8 cellular contexts compared by ENCODE assay signal in genomic region chr5:72248352-72249032, GRCh38.
A peak's percentile ranks its signal among the peaks of the same experiment; 100 is the strongest.
DNase-seq lines count a peak whose midpoint lies in the region; ATAC-seq and TF ChIP-seq lines count a peak whose summit lies in the region.

No MANE protein-coding gene starts in this region.

- no CpG with 5 or more reads among the region's 3 CpGs for WGBS in mesendoderm (ENCODE audit: extremely low coverage, insufficient coverage, low lambda C conversion rate)

- H3K4me1 ChIP-seq in ACC112 (ENCODE audit: control insufficient read depth, insufficient read depth, low read length, unreplicated experiment), result peaks cover 90% of the 10 kb centered on the region
- peaks cover 4% of the 10 kb centered on the region for H3K4me1 ChIP-seq in mesendoderm (ENCODE audit: control insufficient read depth, low read depth, low read length)

- no peak overlapping the region for H2BK15ac ChIP-seq in mesendoderm (replicated peaks; ENCODE audit: low read depth)

- H3K18ac ChIP-seq in mesendoderm (ENCODE audit: low read length), result no peak overlapping the region

- H4K8ac ChIP-seq in mesendoderm (ENCODE audit: low read depth, low read length), result no peak overlapping the region

- H2BK120ac ChIP-seq in mesendoderm (ENCODE audit: low read depth, low read length), result no peak overlapping the region

- H3K4me2 ChIP-seq in mesendoderm (ENCODE audit: low read length), result no peak overlapping the region

- no peak overlapping the region for H3K9ac ChIP-seq in mesendoderm (ENCODE audit: low read length)

- no peaks in the 10 kb centered on the region for H3K79me1 ChIP-seq in mesendoderm (ENCODE audit: low read length)

- peak overlapping the region; percentile 96 for H3K27ac ChIP-seq in ACC112 (ENCODE audit: low read depth, low read length)
- H3K27ac ChIP-seq in mesendoderm (ENCODE audit: low read depth, low read length), result no peak overlapping the region

- no peak for TF ChIP-seq CTCF in choroid plexus epithelial cell (conservative IDR thresholded peaks at IDR 0.05; ENCODE audit: low read depth, low read length)

- no peak overlapping the region for H3K23ac ChIP-seq in mesendoderm (ENCODE audit: low read length)

- no peaks in the 10 kb centered on the region for H3K27me3 ChIP-seq in ACC112 (ENCODE audit: insufficient read depth, low read length)
- no peaks in the 10 kb centered on the region for H3K27me3 ChIP-seq in mesendoderm (ENCODE audit: insufficient read depth, low read length, poor library complexity)

- no peak overlapping the region for H3K56ac ChIP-seq in mesendoderm (ENCODE audit: low read length)

- H3K36me3 ChIP-seq in ACC112 (ENCODE audit: insufficient read depth, low read length) (no peaks in the 10 kb centered on the region), mesendoderm (ENCODE audit: control insufficient read depth, insufficient read depth, low read length) (no peaks in the 10 kb centered on the region)

- no peak overlapping the region for H4K5ac ChIP-seq in mesendoderm (ENCODE audit: low read length)

- H2AFZ ChIP-seq in ACC112 (ENCODE audit: low read length, unreplicated experiment), result no peak overlapping the region

- no peak for ATAC-seq in HG02884 (IDR thresholded peaks at IDR 0.05; ENCODE audit: unreplicated experiment)

- no peak overlapping the region for H2AK5ac ChIP-seq in mesendoderm (ENCODE audit: low read length)

- H3K4ac ChIP-seq in mesendoderm (ENCODE audit: low read depth, low read length), result no peak overlapping the region

- H3K79me2 ChIP-seq in ACC112 (ENCODE audit: control insufficient read depth, insufficient read depth, low read length, unreplicated experiment) (peaks cover 36% of the 10 kb centered on the region), mesendoderm (ENCODE audit: control insufficient read depth, insufficient read depth, low read length) (no peaks in the 10 kb centered on the region)

- peak; percentile 89 for DNase-seq in LHCN-M2 (ENCODE audit: low read depth)
- peak; percentile 80 for DNase-seq in choroid plexus epithelial cell (ENCODE audit: low read depth)
- peak; percentile 61 for DNase-seq in mesendoderm
- no peak for DNase-seq in SHP77 (lab: John Stamatoyannopoulos, UW)
- no peak for DNase-seq in NK-92 treated with Interleukin-12 subunit alpha and Interleukin-12 subunit beta, amount 100 ng/mL, for 24 hours (lab: John Stamatoyannopoulos, UW)
- DNase-seq in NCI-H1436 (lab: John Stamatoyannopoulos, UW), result no peak

- H3K4me3 ChIP-seq in ACC112 (ENCODE audit: low read depth, low read length) (peak overlapping the region; percentile 53; the same call in 1 of the 2 replicates), choroid plexus epithelial cell (ENCODE audit: low read depth, low read length) (no peak overlapping the region), mesendoderm (ENCODE audit: low read length) (no peak overlapping the region)

- H2BK5ac ChIP-seq in mesendoderm (ENCODE audit: low read length), result no peak overlapping the region

Comparison
In these comparisons a context has a peak if more than half of its experiments do, and no peak if none do; other contexts are left out.
1. DNase-seq: peak in LHCN-M2 (single experiment), choroid plexus epithelial cell (single experiment) and mesendoderm (single experiment); none in SHP77 (0 of 2), NK-92 treated with Interleukin-12 subunit alpha and Interleukin-12 subunit beta, amount 100 ng/mL, for 24 hours (single experiment) and NCI-H1436 (single experiment).